In the genomic region with DNA sequence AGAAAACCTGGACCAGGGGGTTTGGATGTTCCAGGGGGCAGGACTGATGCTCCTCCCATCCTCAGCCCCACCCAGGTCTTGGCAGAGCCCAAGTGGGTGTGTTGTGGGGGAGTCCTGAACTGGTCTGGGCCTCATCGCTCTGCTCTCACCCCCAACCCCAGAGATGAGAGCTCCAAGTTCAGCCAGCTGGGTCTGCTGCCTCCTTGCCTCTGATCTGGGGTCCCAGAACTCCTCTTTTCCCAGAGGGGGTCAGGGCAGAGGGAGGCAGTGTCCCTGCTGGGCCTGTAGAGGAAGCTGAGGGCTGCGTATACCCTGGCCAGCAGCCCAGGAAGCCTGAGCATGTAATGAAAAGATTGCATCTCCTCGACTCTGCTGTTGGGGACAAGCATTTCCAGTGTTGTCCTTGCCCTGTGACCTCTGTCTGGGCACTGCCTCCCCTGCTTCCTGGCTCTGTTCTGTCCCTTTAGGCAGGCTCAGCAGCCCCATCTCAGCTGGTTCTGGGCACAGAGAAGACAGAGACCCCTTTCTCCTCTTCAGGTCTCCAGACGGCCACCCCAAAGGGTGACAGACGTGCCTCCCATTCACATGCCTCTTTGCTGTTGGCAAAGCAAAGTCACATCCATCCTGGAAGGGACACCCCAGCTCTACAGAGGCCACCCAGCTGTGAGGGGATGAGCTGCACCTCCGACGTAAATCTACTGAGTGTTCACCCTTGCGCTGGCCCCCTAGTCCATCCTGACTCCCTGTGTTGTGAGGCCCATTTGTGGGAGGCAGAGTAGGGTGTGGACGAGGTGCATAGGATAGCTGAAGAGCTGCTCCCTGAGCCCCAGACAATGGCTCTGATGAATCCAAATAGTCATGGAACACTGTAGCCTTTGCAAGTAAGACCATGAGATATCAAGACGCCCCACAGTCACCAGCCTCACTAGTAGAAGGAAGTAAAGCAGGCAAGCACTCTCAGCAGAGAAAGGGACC, we compare ENCODE assay signal across 1 cellular context.
A peak's percentile ranks its signal among the peaks of the same experiment; 100 is the strongest.
TF ChIP-seq lines count a peak whose summit lies in the region.

No MANE protein-coding gene starts in this region.

TF ChIP-seq in K562, 482 proteins besides CTCF, POLR2A, EP300 and RAD21 (continued from another document and continues in another):
- TF ChIP-seq, protein P1, sequence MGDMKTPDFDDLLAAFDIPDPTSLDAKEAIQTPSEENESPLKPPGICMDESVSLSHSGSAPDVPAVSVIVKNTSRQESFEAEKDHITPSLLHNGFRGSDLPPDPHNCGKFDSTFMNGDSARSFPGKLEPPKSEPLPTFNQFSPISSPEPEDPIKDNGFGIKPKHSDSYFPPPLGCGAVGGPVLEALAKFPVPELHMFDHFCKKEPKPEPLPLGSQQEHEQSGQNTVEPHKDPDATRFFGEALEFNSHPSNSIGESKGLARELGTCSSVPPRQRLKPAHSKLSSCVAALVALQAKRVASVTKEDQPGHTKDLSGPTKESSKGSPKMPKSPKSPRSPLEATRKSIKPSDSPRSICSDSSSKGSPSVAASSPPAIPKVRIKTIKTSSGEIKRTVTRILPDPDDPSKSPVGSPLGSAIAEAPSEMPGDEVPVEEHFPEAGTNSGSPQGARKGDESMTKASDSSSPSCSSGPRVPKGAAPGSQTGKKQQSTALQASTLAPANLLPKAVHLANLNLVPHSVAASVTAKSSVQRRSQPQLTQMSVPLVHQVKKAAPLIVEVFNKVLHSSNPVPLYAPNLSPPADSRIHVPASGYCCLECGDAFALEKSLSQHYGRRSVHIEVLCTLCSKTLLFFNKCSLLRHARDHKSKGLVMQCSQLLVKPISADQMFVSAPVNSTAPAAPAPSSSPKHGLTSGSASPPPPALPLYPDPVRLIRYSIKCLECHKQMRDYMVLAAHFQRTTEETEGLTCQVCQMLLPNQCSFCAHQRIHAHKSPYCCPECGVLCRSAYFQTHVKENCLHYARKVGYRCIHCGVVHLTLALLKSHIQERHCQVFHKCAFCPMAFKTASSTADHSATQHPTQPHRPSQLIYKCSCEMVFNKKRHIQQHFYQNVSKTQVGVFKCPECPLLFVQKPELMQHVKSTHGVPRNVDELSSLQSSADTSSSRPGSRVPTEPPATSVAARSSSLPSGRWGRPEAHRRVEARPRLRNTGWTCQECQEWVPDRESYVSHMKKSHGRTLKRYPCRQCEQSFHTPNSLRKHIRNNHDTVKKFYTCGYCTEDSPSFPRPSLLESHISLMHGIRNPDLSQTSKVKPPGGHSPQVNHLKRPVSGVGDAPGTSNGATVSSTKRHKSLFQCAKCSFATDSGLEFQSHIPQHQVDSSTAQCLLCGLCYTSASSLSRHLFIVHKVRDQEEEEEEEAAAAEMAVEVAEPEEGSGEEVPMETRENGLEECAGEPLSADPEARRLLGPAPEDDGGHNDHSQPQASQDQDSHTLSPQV (IDR thresholded peaks at IDR 0.05), result peak; percentile 94
- TF ChIP-seq ZNF766 (CRISPR knock-in tag; conservative IDR thresholded peaks at IDR 0.05), result no peak; the same call in 1 of the 2 replicates
- no peak for TF ChIP-seq ZNF232 (CRISPR knock-in tag; IDR thresholded peaks at IDR 0.05)
- TF ChIP-seq TRIM24 (IDR thresholded peaks at IDR 0.05), result no peak
- TF ChIP-seq THAP12 (CRISPR knock-in tag; IDR thresholded peaks at IDR 0.05), result 0 out of 2 replicates have a peak, but pooled peaks have one; percentile 30
- no peak; the same call in 1 of the 2 replicates for TF ChIP-seq MEF2D (tag; conservative IDR thresholded peaks at IDR 0.05; ENCODE audit: low read depth)
- TF ChIP-seq ZNF3 (CRISPR knock-in tag; IDR thresholded peaks at IDR 0.05), result no peak
- no peak; the same call in 1 of the 2 replicates for TF ChIP-seq NFRKB (IDR thresholded peaks at IDR 0.05; ENCODE audit: low read depth)
- peak; percentile 73 for TF ChIP-seq CXXC5 (CRISPR knock-in tag; IDR thresholded peaks at IDR 0.05)
- TF ChIP-seq ZFP1 (CRISPR knock-in tag; IDR thresholded peaks at IDR 0.05), result no peak
- 0 out of 2 replicates have a peak, but pooled peaks have one; percentile 54 for TF ChIP-seq SREBF1 (IDR thresholded peaks at IDR 0.05; ENCODE audit: borderline replicate concordance, low read depth, low read length)
- TF ChIP-seq ZNF280B (CRISPR knock-in tag; IDR thresholded peaks at IDR 0.05), result no peak
- TF ChIP-seq, protein P2, sequence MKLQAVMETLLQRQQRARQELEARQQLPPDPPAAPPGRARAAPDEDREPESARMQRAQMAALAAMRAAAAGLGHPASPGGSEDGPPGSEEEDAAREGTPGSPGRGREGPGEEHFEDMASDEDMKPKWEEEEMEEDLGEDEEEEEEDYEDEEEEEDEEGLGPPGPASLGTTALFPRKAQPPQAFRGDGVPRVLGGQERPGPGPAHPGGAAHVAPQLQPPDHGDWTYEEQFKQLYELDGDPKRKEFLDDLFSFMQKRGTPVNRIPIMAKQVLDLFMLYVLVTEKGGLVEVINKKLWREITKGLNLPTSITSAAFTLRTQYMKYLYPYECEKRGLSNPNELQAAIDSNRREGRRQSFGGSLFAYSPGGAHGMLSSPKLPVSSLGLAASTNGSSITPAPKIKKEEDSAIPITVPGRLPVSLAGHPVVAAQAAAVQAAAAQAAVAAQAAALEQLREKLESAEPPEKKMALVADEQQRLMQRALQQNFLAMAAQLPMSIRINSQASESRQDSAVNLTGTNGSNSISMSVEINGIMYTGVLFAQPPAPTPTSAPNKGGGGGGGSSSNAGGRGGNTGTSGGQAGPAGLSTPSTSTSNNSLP (IDR thresholded peaks at IDR 0.05; ENCODE audit: borderline replicate concordance, low read depth, low read length), result no peak
- no peak for TF ChIP-seq CBFA2T2 (conservative IDR thresholded peaks at IDR 0.05)
- TF ChIP-seq, protein P3, sequence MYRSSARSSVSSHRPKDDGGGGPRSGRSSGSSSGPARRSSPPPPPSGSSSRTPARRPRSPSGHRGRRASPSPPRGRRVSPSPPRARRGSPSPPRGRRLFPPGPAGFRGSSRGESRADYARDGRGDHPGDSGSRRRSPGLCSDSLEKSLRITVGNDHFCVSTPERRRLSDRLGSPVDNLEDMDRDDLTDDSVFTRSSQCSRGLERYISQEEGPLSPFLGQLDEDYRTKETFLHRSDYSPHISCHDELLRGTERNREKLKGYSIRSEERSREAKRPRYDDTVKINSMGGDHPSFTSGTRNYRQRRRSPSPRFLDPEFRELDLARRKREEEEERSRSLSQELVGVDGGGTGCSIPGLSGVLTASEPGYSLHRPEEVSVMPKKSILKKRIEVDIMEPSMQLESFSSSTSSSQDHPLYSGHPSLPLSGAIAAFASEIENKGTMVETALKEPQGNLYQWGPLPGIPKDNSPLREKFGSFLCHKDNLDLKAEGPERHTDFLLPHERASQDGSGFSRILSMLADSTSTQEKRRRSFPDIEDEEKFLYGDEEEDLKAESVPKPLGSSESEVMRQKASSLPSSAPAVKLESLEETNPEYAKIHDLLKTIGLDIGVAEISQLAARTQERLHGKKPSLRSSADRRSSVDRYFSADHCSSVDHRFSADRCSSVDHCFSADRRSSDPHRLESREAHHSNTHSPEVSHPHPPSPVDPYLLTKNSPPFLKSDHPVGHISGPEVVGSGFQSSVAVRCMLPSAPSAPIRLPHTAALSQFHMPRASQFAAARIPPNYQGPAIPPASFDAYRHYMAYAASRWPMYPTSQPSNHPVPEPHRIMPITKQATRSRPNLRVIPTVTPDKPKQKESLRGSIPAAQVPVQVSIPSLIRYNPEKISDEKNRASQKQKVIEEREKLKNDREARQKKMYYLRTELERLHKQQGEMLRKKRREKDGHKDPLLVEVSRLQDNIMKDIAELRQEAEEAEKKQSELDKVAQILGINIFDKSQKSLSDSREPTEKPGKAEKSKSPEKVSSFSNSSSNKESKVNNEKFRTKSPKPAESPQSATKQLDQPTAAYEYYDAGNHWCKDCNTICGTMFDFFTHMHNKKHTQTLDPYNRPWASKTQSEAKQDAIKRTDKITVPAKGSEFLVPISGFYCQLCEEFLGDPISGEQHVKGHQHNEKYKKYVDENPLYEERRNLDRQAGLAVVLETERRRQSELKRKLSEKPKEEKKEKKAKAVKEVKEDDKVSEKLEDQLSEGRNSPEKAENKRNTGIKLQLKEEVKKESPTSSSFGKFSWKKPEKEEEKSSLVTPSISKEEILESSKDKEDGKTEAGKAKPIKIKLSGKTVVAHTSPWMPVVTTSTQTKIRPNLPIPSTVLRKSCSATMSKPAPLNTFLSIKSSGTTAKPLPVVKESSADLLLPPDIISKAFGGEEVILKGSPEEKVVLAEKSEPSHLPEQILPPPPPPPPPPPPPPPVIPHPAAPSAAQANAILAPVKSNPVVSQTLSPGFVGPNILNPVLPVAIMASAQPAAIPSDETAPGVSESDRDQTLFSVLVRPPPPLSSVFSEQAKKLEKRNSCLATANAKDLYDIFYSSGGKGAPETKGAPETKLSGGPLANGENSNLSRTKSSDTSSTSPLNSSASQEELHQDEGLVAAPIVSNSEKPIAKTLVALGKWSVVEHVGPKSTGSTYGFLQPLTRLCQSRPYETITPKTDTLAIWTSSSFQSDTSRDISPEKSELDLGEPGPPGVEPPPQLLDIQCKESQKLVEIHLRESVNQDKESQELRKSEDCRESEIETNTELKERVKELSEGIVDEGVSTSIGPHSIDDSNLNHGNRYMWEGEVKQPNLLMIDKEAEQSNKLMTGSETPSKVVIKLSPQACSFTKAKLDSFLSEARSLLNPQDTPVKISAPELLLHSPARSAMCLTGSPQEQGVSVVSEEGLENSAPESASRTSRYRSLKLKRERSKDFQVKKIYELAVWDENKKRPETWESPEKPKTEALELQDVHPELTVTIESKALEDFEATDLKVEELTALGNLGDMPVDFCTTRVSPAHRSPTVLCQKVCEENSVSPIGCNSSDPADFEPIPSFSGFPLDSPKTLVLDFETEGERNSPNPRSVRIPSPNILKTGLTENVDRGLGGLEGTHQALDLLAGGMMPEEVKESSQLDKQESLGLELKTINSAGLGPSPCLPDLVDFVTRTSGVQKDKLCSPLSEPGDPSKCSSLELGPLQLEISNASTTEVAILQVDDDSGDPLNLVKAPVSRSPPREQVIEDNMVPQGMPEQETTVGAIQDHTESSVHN (IDR thresholded peaks at IDR 0.05; ENCODE audit: borderline replicate concordance in 1 of 2, low read depth in 1 of 2), result no peak
- TF ChIP-seq E4F1 (CRISPR knock-in tag; IDR thresholded peaks at IDR 0.05; ENCODE audit: borderline replicate concordance), result no peak
- 0 out of 2 replicates have a peak, but pooled peaks have one; percentile 29 for TF ChIP-seq ZNF197 (CRISPR knock-in tag; IDR thresholded peaks at IDR 0.05; ENCODE audit: low read depth)
- TF ChIP-seq ZNF695 (CRISPR knock-in tag; IDR thresholded peaks at IDR 0.05), result no peak
- TF ChIP-seq CHD1 (IDR thresholded peaks at IDR 0.05; ENCODE audit: low read length), result no peak
- 0 out of 2 replicates have a peak, but pooled peaks have one; percentile 10 for TF ChIP-seq GABPA (tag; conservative IDR thresholded peaks at IDR 0.05; ENCODE audit: low read depth)
- peak; percentile 10; the same call in 1 of the 2 replicates for TF ChIP-seq ZFX (CRISPR knock-in tag; IDR thresholded peaks at IDR 0.05)
- peak; percentile 44 for TF ChIP-seq FOSL1 (tag; conservative IDR thresholded peaks at IDR 0.05)
- TF ChIP-seq HNRNPUL1 (IDR thresholded peaks at IDR 0.05; ENCODE audit: low read length), result no peak
- no peak for TF ChIP-seq PYGO2 (tag; IDR thresholded peaks at IDR 0.05)
- no peak for TF ChIP-seq ZKSCAN3 (CRISPR knock-in tag; IDR thresholded peaks at IDR 0.05)
- peak; percentile 39; the same call in 1 of the 2 replicates for TF ChIP-seq E2F3 (CRISPR knock-in tag; IDR thresholded peaks at IDR 0.05)
- no peak for TF ChIP-seq PHF21A (IDR thresholded peaks at IDR 0.05; ENCODE audit: borderline replicate concordance, low read depth)
- no peak for TF ChIP-seq EZH2 (IDR thresholded peaks at IDR 0.05; ENCODE audit: borderline replicate concordance, low read depth, low read length)
- 0 out of 2 replicates have a peak, but pooled peaks have one; percentile 25 for TF ChIP-seq CREB5 (CRISPR knock-in tag; IDR thresholded peaks at IDR 0.05)
